In genomic region chr4:77203380-77204197, GRCh38 we compare ENCODE assay signal across 8 cellular contexts. TPM values are rescaled to one million over a fixed set of nuclear protein-coding genes. Genes with fewer than 3 reads are reported as not detected.
DNase-seq lines count a peak whose midpoint lies in the region; ATAC-seq lines count a peak whose summit lies in the region.

No MANE protein-coding gene starts in this region.

- peak; percentile 79 for ATAC-seq in HG03045 (IDR thresholded peaks at IDR 0.05; ENCODE audit: unreplicated experiment)
- ATAC-seq in activated CD8-positive, alpha-beta memory T cell treated with anti-CD3 and anti-CD28 coated beads, Interleukin-2, amount 10 ng/mL, durations not matched to agents 7 days and 5 days: peak; percentile 78

- DNase-seq in SKM-1 treated with dmso at 0.1 percent for 144 hours (lab: John Stamatoyannopoulos, UW; ENCODE audit: unreplicated experiment): peak; percentile 66
- no peak for DNase-seq in SKM-1 (lab: John Stamatoyannopoulos, UW; ENCODE audit: unreplicated experiment)
- DNase-seq in NCI-H748 treated with DMSO at 0.1 percent for 48 hours (lab: John Stamatoyannopoulos, UW): peak; percentile 6
- DNase-seq in activated CD8-positive, alpha-beta memory T cell treated with anti-CD3 and anti-CD28 coated beads, Interleukin-2, amount 10 ng/mL, durations not matched to agents 7 days and 5 days: peak; percentile 73
- peak; percentile 78 for DNase-seq in epidermal melanocyte (ENCODE audit: insufficient read length, low spot score)
- peak; percentile 74 for DNase-seq in mucosa of gallbladder (ENCODE audit: low spot score)
- peak; percentile 15 to 59 for DNase-seq in stimulated activated CD8-positive, alpha-beta memory T cell treated with anti-CD3 and anti-CD28 coated beads, Interleukin-7, amount 100 ng/mL, for 4 hours (ENCODE audit: low read depth in 2 of 2)

- H3K27ac Mint-ChIP-seq in activated CD8-positive, alpha-beta memory T cell treated with anti-CD3 and anti-CD28 coated beads, Interleukin-2, amount 10 ng/mL, durations not matched to agents 7 days and 5 days: no peak overlapping the region

- H3K36me3 Mint-ChIP-seq in activated CD8-positive, alpha-beta memory T cell treated with anti-CD3 and anti-CD28 coated beads, Interleukin-2, amount 10 ng/mL, durations not matched to agents 7 days and 5 days: no peaks in the 10 kb centered on the region

- peaks cover 9% of the 10 kb centered on the region for H3K27me3 Mint-ChIP-seq in activated CD8-positive, alpha-beta memory T cell treated with anti-CD3 and anti-CD28 coated beads, Interleukin-2, amount 10 ng/mL, durations not matched to agents 7 days and 5 days

- H3K4me3 Mint-ChIP-seq in activated CD8-positive, alpha-beta memory T cell treated with anti-CD3 and anti-CD28 coated beads, Interleukin-2, amount 10 ng/mL, durations not matched to agents 7 days and 5 days: no peak overlapping the region

- H3K4me1 Mint-ChIP-seq in activated CD8-positive, alpha-beta memory T cell treated with anti-CD3 and anti-CD28 coated beads, Interleukin-2, amount 10 ng/mL, durations not matched to agents 7 days and 5 days: peaks cover 12% of the 10 kb centered on the region

- H3K9me3 Mint-ChIP-seq in activated CD8-positive, alpha-beta memory T cell treated with anti-CD3 and anti-CD28 coated beads, Interleukin-2, amount 10 ng/mL, durations not matched to agents 7 days and 5 days (ENCODE audit: low read depth): no peaks in the 10 kb centered on the region

- CTCF ChIA-PET in activated CD8-positive, alpha-beta memory T cell treated with anti-CD3 and anti-CD28 coated beads, Interleukin-2, amount 10 ng/mL, durations not matched to agents 7 days and 5 days (lab: Charles Lee): interaction anchor here (0.6 to 8.0 kb wide), 42 partner anchors 9 to 772 kb away, joined by 3 to 150 read pairs (median 4); partner anchors contain the start of gene CCNI

RNA-seq across cellular contexts. Expression of gene CCNG2, which starts 46.6 kb away (rescaled TPM):
- 10 to 100 TPM; 20.8 to 21.6 TPM for total RNA-seq in activated CD8-positive, alpha-beta memory T cell treated with anti-CD3 and anti-CD28 coated beads, Interleukin-2, amount 10 ng/mL, durations not matched to agents 7 days and 5 days
- total RNA-seq in mucosa of gallbladder: 55.3 TPM
